8 cellular contexts compared by ENCODE assay signal in the genomic region with DNA sequence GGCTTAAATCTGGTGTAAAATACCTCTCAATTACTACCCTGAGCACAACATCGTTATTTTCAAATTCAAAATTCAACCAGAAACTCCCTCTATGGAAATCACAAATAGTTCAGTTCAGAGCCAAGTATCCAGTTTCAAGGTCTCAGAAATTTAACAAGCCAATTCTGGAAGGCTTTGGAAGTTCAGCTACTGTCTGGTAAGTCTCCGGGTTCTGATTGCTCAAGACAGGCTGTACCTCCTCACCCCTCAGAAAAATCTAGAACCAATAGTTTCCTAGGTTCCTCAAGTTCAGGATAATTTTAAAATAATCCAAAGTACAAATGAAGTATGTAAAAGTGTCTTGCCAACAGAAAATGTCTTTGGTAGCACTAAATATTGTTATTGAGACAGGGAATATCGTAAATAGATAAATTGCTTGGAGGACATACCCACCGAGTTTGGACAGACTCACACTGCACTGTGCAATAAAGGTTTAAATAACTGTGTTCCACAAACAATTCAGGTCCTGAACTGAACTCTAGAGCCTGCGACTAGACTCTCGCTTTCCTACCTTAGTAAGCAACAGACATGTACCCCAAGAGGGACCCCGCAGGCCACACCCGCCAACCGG. TPM values are rescaled to one million over a fixed set of nuclear protein-coding genes. Genes with fewer than 3 reads are reported as not detected.
DNase-seq lines count a peak whose midpoint lies in the region; ATAC-seq and TF ChIP-seq lines count a peak whose summit lies in the region.

No MANE protein-coding gene starts in this region.

- H3K4me3 ChIP-seq in right cardiac atrium (ENCODE audit: low read length) (peak overlapping the region; percentile 74), skin epidermis (peak overlapping the region; percentile 63 to 94 (median 75))

- peak overlapping the region; percentile 98 for H3K4me3 Mint-ChIP-seq in T-helper 1 cell treated with Interleukin-12 subunit alpha and Interleukin-12 subunit beta and Interleukin-4 antibody, amounts not matched to agents 30 μg/mL and 1 μg/mL, for 36 hours

- H3K9me3 ChIP-seq in right cardiac atrium (ENCODE audit: control insufficient read depth, low read length) = no peaks in the 10 kb centered on the region

- peaks cover 9% of the 10 kb centered on the region for H3K36me3 Mint-ChIP-seq in T-helper 1 cell treated with Interleukin-12 subunit alpha and Interleukin-12 subunit beta and Interleukin-4 antibody, amounts not matched to agents 30 μg/mL and 1 μg/mL, for 36 hours (ENCODE audit: low read depth)

- H3K27ac ChIP-seq in VCaP (peak overlapping the region; percentile 89), right cardiac atrium (ENCODE audit: low read length) (peak overlapping the region; percentile 74), skin epidermis (peak overlapping the region; percentile 2 to 96 (median 91))

- intact Hi-C loops in right cardiac atrium (cut with DNase I) = no loop called here

- peaks cover 17% of the 10 kb centered on the region for H3K27me3 Mint-ChIP-seq in T-helper 1 cell treated with Interleukin-12 subunit alpha and Interleukin-12 subunit beta and Interleukin-4 antibody, amounts not matched to agents 30 μg/mL and 1 μg/mL, for 36 hours (ENCODE audit: low read depth)

- TF ChIP-seq CTCF in VCaP (conservative IDR thresholded peaks at IDR 0.05) = no peak

- 4% methylated on average over 9 of the region's 9 CpGs for WGBS in right cardiac atrium

- H3K9me3 Mint-ChIP-seq in T-helper 1 cell treated with Interleukin-12 subunit alpha and Interleukin-12 subunit beta and Interleukin-4 antibody, amounts not matched to agents 30 μg/mL and 1 μg/mL, for 36 hours = no peaks in the 10 kb centered on the region

- no peaks in the 10 kb centered on the region for H3K27me3 ChIP-seq in right cardiac atrium (ENCODE audit: control insufficient read depth, insufficient read depth)

- no peak for ATAC-seq in right cardiac atrium
- no peak for ATAC-seq in HG02884 (IDR thresholded peaks at IDR 0.05; ENCODE audit: unreplicated experiment)

- DNase-seq in T-helper 1 cell (no peak), right cardiac atrium (no peak), COLO668 (lab: John Stamatoyannopoulos, UW; ENCODE audit: unreplicated experiment) (no peak), NCI-H748 (lab: John Stamatoyannopoulos, UW; ENCODE audit: unreplicated experiment) (no peak)

- peaks cover 33% of the 10 kb centered on the region for H3K4me1 Mint-ChIP-seq in T-helper 1 cell treated with Interleukin-12 subunit alpha and Interleukin-12 subunit beta and Interleukin-4 antibody, amounts not matched to agents 30 μg/mL and 1 μg/mL, for 36 hours (ENCODE audit: low read depth)

- H3K27ac Mint-ChIP-seq in T-helper 1 cell treated with Interleukin-12 subunit alpha and Interleukin-12 subunit beta and Interleukin-4 antibody, amounts not matched to agents 30 μg/mL and 1 μg/mL, for 36 hours = peak overlapping the region; percentile 97

- peaks cover 3% of the 10 kb centered on the region for H3K4me1 ChIP-seq in right cardiac atrium (ENCODE audit: control insufficient read depth, insufficient read depth, low read length)

RNA-seq across cellular contexts. Expression of a gene that starts 0.7 kb away (rescaled TPM):
- 10 to 100 TPM; 18.9 to 21.8 (median 20.8) TPM for total RNA-seq in right cardiac atrium
- polyA plus RNA-seq in right cardiac atrium = 11.2 TPM

RNA-seq across cellular contexts. Expression of a gene that starts 35.7 kb away (rescaled TPM):
- 1 to 10 TPM in 2 of 4 donors, under 1 TPM in 2; 0.76 to 1.6 (median 1.2) TPM for total RNA-seq in right cardiac atrium
- polyA plus RNA-seq in right cardiac atrium = 0.38 TPM
